30 cellular contexts compared by ENCODE assay signal in the genomic region with DNA sequence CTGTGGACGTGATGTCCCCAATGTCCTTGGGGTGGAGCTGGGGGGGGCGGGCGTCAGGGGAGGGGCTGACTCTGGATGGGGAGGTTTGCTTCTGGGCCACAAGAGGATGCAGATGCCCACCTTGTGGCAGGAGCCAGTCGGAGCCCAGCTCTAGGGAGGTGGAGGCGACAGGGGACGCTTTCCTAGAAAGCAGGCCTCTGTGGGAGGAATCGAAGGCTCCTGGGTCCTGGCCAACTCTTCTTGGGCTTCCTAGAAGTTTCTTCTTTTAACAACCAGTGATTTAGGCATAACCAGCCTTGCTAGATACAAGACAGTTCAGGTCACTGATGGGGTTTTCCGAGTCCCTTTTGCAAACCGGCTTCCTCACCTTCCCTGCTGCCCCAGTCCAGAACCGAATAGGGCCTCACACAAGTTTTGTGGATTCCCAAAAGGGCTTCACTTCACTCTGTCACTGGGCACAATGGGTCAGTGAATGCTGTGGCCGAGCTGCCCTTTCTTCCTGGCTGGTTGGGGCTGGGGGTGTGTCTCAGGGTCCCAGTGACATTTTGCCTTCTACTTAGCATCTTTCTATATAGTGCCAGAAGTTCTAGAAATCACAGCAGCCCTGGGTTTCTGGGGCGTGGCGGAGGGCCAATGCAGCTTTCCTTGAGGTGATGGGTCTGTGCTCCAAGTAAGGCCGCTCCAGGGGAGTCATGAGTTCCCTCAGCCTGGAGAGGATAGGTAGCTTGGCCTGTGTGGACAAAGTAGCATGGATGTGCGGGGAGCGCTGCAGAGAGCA.
"Had no signal": no experiment of that assay in that cellular context is flagged by ENCODE, and none has a peak within 500 bp of the region (broad histone marks: within the 10 kb centered on the region; RNA-seq: fewer than 3 reads in every experiment).

No MANE protein-coding gene starts in this region.

- H3K27ac Mint-ChIP-seq: activated CD4-positive, alpha-beta memory T cell treated with anti-CD3 and anti-CD28 coated beads, Interleukin-2, amount 10 ng/mL, durations not matched to agents 7 days and 5 days; activated CD4-positive, alpha-beta T cell treated with anti-CD3 and anti-CD28 coated beads, Interleukin-2, amount 10 ng/mL, durations not matched to agents 7 days and 5 days; activated naive CD4-positive, alpha-beta T cell treated with anti-CD3 and anti-CD28 coated beads, Interleukin-2, amount 10 ng/mL, durations not matched to agents 7 days and 5 days; activated naive CD4-positive, alpha-beta T cell treated with anti-CD3 and anti-CD28 coated beads, Interleukin-2, amount 50 U/mL, for 72 hours; activated naive CD8-positive, alpha-beta T cell treated with anti-CD3 and anti-CD28 coated beads, Interleukin-2, amount 10 ng/mL, durations not matched to agents 7 days and 5 days; activated T-cell treated with anti-CD3 and anti-CD28 coated beads, Interleukin-2, amount 50 U/mL, for 24 hours; activated T-cell treated with anti-CD3 and anti-CD28 coated beads, Interleukin-2, amount 50 U/mL, for 72 hours; dendritic cell treated with granulocyte-macrophage colony-stimulating factor and Interleukin-4, amounts not matched to agents 40 ng/mL and 50 ng/mL, for 4 days; endodermal cell had no signal

- H3K4me3 ChIP-seq: ascending aorta, breast epithelium, cardiac muscle cell, coronary artery, dorsolateral prefrontal cortex had no signal

- H3K4me3 Mint-ChIP-seq: activated CD4-positive, alpha-beta memory T cell treated with anti-CD3 and anti-CD28 coated beads, Interleukin-2, amount 10 ng/mL, durations not matched to agents 7 days and 5 days; activated CD4-positive, alpha-beta T cell treated with anti-CD3 and anti-CD28 coated beads, Interleukin-2, amount 10 ng/mL, durations not matched to agents 7 days and 5 days; activated naive CD4-positive, alpha-beta T cell treated with anti-CD3 and anti-CD28 coated beads, Interleukin-2, amount 10 ng/mL, durations not matched to agents 7 days and 5 days; activated naive CD8-positive, alpha-beta T cell treated with anti-CD3 and anti-CD28 coated beads, Interleukin-2, amount 10 ng/mL, durations not matched to agents 7 days and 5 days; activated T-cell treated with anti-CD3 and anti-CD28 coated beads, Interleukin-2, amount 50 U/mL, for 24 hours; activated T-cell treated with anti-CD3 and anti-CD28 coated beads, Interleukin-2, amount 50 U/mL, for 72 hours; central memory CD8-positive, alpha-beta T cell; dendritic cell treated with granulocyte-macrophage colony-stimulating factor and Interleukin-4, amounts not matched to agents 40 ng/mL and 50 ng/mL, for 4 days; endodermal cell had no signal

- ATAC-seq: activated naive CD4-positive, alpha-beta T cell treated with anti-CD3 and anti-CD28 coated beads, Interleukin-2, amount 50 U/mL, for 72 hours; activated T-cell treated with anti-CD3 and anti-CD28 coated beads, Interleukin-2, amount 50 U/mL, for 72 hours; esophagus mucosa had no signal

- FAIRE-seq: frontal cortex had no signal

- H3K9me3 ChIP-seq: ascending aorta, breast epithelium had no signal

- H3K27me3 ChIP-seq: ascending aorta had no signal

- H3K36me3 ChIP-seq: ascending aorta, breast epithelium, cardiac muscle cell had no signal

- H3K36me3 Mint-ChIP-seq: activated naive CD4-positive, alpha-beta T cell treated with anti-CD3 and anti-CD28 coated beads, Interleukin-2, amount 10 ng/mL, durations not matched to agents 7 days and 5 days; activated naive CD4-positive, alpha-beta T cell treated with anti-CD3 and anti-CD28 coated beads, Interleukin-2, amount 50 U/mL, for 72 hours; activated naive CD8-positive, alpha-beta T cell treated with anti-CD3 and anti-CD28 coated beads, Interleukin-2, amount 10 ng/mL, durations not matched to agents 7 days and 5 days; brain had no signal

- DNase-seq: activated CD4-positive, alpha-beta memory T cell treated with anti-CD3 and anti-CD28 coated beads, Interleukin-2, amount 10 ng/mL, durations not matched to agents 7 days and 5 days; activated CD4-positive, alpha-beta T cell treated with anti-CD3 and anti-CD28 coated beads for 4 hours; activated CD4-positive, alpha-beta T cell treated with anti-CD3 and anti-CD28 coated beads, Interleukin-2, amount 10 ng/mL, durations not matched to agents 7 days and 5 days; activated CD4-positive, alpha-beta T cell treated with anti-CD3 and anti-CD28 coated beads, Interleukin-2, amount 50 U/mL, for 4 hours; activated CD4-positive, CD25-positive, alpha-beta regulatory T cell; activated CD4-positive, CD25-positive, alpha-beta regulatory T cell treated with anti-CD3 and anti-CD28 coated beads, Interleukin-2, amount 50 U/mL, for 72 hours; activated CD8-positive, alpha-beta memory T cell treated with anti-CD3 and anti-CD28 coated beads, Interleukin-2, amount 50 U/mL, for 48 hours; activated gamma-delta T cell; activated naive CD4-positive, alpha-beta T cell; activated naive CD4-positive, alpha-beta T cell treated with anti-CD3 and anti-CD28 coated beads, Interleukin-2, amount 10 ng/mL, durations not matched to agents 7 days and 5 days; activated naive CD8-positive, alpha-beta T cell treated with anti-CD3 and anti-CD28 coated beads, Interleukin-2, amount 10 ng/mL, durations not matched to agents 7 days and 5 days; activated T-cell treated with anti-CD3 and anti-CD28 coated beads for 4 hours; activated T-cell treated with anti-CD3 and anti-CD28 coated beads, Interleukin-2, amount 50 U/mL, for 24 hours; activated T-cell treated with anti-CD3 and anti-CD28 coated beads, Interleukin-2, amount 50 U/mL, for 72 hours; effector memory CD4-positive, alpha-beta T cell; endodermal cell; foreskin fibroblast; head of caudate nucleus; T-helper 2 cell had no signal

- H3K27ac ChIP-seq: ascending aorta, breast epithelium, cardiac muscle cell, coronary artery, dorsolateral prefrontal cortex had no signal

- H3K9me3 Mint-ChIP-seq: activated CD4-positive, alpha-beta memory T cell treated with anti-CD3 and anti-CD28 coated beads, Interleukin-2, amount 10 ng/mL, durations not matched to agents 7 days and 5 days; activated CD4-positive, alpha-beta T cell treated with anti-CD3 and anti-CD28 coated beads, Interleukin-2, amount 10 ng/mL, durations not matched to agents 7 days and 5 days; activated naive CD4-positive, alpha-beta T cell treated with anti-CD3 and anti-CD28 coated beads, Interleukin-2, amount 10 ng/mL, durations not matched to agents 7 days and 5 days; activated naive CD4-positive, alpha-beta T cell treated with anti-CD3 and anti-CD28 coated beads, Interleukin-2, amount 50 U/mL, for 72 hours; activated naive CD8-positive, alpha-beta T cell treated with anti-CD3 and anti-CD28 coated beads, Interleukin-2, amount 10 ng/mL, durations not matched to agents 7 days and 5 days; activated T-cell treated with anti-CD3 and anti-CD28 coated beads, Interleukin-2, amount 50 U/mL, for 24 hours; activated T-cell treated with anti-CD3 and anti-CD28 coated beads, Interleukin-2, amount 50 U/mL, for 72 hours; central memory CD8-positive, alpha-beta T cell; dendritic cell treated with granulocyte-macrophage colony-stimulating factor and Interleukin-4, amounts not matched to agents 40 ng/mL and 50 ng/mL, for 4 days; endodermal cell had no signal

- H3K4me1 ChIP-seq: breast epithelium had no signal
